Comparison of ENCODE assay signal across 2 cellular contexts in the genomic region with DNA sequence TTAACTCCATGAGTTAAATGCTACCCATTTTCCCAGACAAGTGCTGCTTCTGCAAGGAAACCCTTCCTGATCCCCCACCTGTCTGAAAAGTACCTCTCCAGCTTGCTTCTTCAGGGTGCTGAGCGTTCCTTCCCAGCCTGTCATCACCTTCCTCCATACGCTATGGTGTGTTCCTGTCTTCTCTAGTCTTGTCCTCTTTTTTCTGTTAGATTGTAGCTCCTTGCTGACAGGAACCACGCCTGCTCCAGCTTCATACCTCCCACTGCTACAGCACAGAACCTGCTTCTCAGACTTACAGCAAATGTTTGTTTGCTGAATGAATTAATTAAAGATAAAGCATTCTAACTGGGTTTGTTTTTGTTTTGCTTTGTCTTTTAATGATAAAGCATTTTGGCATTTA.
TF ChIP-seq lines count a peak whose summit lies in the region.

No MANE protein-coding gene starts in this region.

TF ChIP-seq in IMR-90, 13 proteins besides CTCF, POLR2A, EP300 and RAD21:
- TF ChIP-seq NFE2L2 (IDR thresholded peaks at IDR 0.05; ENCODE audit: low read depth, low read length) (no peak), USF2 (IDR thresholded peaks at IDR 0.05; ENCODE audit: low read depth, low read length) (no peak), MAZ (IDR thresholded peaks at IDR 0.05; ENCODE audit: borderline replicate concordance, low read depth, low read length) (no peak), MAFK (IDR thresholded peaks at IDR 0.05; ENCODE audit: low read depth, low read length) (no peak), MXI1 (IDR thresholded peaks at IDR 0.05; ENCODE audit: borderline replicate concordance, low read depth, low read length) (no peak), FOS (IDR thresholded peaks at IDR 0.05; ENCODE audit: low read depth, low read length) (no peak), BHLHE40 (IDR thresholded peaks at IDR 0.05; ENCODE audit: low read depth, low read length) (no peak), SMC3 (IDR thresholded peaks at IDR 0.05; ENCODE audit: low read depth, low read length) (no peak), RFX5 (IDR thresholded peaks at IDR 0.05; ENCODE audit: low read depth, low read length) (no peak), RCOR1 (IDR thresholded peaks at IDR 0.05; ENCODE audit: insufficient replicate concordance, low read length) (no peak), CHD1 (IDR thresholded peaks at IDR 0.05; ENCODE audit: low read depth, low read length) (no peak), CEBPB (IDR thresholded peaks at IDR 0.05; ENCODE audit: low read depth, low read length) (no peak)
- TF ChIP-seq, protein P1, sequence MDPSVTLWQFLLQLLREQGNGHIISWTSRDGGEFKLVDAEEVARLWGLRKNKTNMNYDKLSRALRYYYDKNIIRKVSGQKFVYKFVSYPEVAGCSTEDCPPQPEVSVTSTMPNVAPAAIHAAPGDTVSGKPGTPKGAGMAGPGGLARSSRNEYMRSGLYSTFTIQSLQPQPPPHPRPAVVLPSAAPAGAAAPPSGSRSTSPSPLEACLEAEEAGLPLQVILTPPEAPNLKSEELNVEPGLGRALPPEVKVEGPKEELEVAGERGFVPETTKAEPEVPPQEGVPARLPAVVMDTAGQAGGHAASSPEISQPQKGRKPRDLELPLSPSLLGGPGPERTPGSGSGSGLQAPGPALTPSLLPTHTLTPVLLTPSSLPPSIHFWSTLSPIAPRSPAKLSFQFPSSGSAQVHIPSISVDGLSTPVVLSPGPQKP (IDR thresholded peaks at IDR 0.05; ENCODE audit: borderline replicate concordance, low read depth, low read length) = no peak
TF ChIP-seq in IMR-90: peak in this region for 0.

TF ChIP-seq in GM12878, 131 proteins besides CTCF, POLR2A, EP300 and RAD21:
- TF ChIP-seq, protein P2, sequence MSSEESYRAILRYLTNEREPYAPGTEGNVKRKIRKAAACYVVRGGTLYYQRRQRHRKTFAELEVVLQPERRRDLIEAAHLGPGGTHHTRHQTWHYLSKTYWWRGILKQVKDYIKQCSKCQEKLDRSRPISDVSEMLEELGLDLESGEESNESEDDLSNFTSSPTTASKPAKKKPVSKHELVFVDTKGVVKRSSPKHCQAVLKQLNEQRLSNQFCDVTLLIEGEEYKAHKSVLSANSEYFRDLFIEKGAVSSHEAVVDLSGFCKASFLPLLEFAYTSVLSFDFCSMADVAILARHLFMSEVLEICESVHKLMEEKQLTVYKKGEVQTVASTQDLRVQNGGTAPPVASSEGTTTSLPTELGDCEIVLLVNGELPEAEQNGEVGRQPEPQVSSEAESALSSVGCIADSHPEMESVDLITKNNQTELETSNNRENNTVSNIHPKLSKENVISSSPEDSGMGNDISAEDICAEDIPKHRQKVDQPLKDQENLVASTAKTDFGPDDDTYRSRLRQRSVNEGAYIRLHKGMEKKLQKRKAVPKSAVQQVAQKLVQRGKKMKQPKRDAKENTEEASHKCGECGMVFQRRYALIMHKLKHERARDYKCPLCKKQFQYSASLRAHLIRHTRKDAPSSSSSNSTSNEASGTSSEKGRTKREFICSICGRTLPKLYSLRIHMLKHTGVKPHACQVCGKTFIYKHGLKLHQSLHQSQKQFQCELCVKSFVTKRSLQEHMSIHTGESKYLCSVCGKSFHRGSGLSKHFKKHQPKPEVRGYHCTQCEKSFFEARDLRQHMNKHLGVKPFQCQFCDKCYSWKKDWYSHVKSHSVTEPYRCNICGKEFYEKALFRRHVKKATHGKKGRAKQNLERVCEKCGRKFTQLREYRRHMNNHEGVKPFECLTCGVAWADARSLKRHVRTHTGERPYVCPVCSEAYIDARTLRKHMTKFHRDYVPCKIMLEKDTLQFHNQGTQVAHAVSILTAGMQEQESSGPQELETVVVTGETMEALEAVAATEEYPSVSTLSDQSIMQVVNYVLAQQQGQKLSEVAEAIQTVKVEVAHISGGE (CRISPR knock-in tag; IDR thresholded peaks at IDR 0.05) = no peak
- peak; percentile 11; the same call in 1 of the 2 replicates for TF ChIP-seq HDGF (IDR thresholded peaks at IDR 0.05)
